In genomic region chr2:11478899-11479605, GRCh38 we compare ENCODE assay signal across 2 cellular contexts.
TF ChIP-seq lines count a peak whose summit lies in the region.

No MANE protein-coding gene starts in this region.

TF ChIP-seq in HEK293, 187 proteins besides CTCF, POLR2A, EP300 and RAD21:
- TF ChIP-seq ZNF16 (tag by site-specific recombination; IDR thresholded peaks at IDR 0.05; ENCODE audit: low read depth) (no peak), ZNF600 (tag by site-specific recombination; IDR thresholded peaks at IDR 0.05) (peak; percentile 55; the same call in 1 of the 2 replicates)

TF ChIP-seq in H1, 55 proteins besides CTCF, POLR2A, EP300 and RAD21:
- TF ChIP-seq EZH2 (IDR thresholded peaks at IDR 0.05; ENCODE audit: low read depth, low read length, severe bottlenecking) (no peak), SAP30 (IDR thresholded peaks at IDR 0.05; ENCODE audit: insufficient read depth, insufficient replicate concordance, low read length) (no peak), CHD7 (IDR thresholded peaks at IDR 0.05; ENCODE audit: insufficient replicate concordance, low read length) (no peak), KDM1A (IDR thresholded peaks at IDR 0.05; ENCODE audit: borderline replicate concordance, low read length) (no peak), HDAC2 (IDR thresholded peaks at IDR 0.05; ENCODE audit: borderline replicate concordance in 1 of 2, low read depth in 2 of 2, low read length in 2 of 2) (no peak), BACH1 (IDR thresholded peaks at IDR 0.05; ENCODE audit: low read length) (no peak)
